Comparison of ENCODE assay signal across 34 cellular contexts in genomic region chr3:41196499-41197410, GRCh38.
"Had no signal": no experiment of that assay in that cellular context is flagged by ENCODE, and none has a peak within 500 bp of the region (broad histone marks: within the 10 kb centered on the region; RNA-seq: fewer than 3 reads in every experiment).

No MANE protein-coding gene starts in this region.

- H3K27ac Mint-ChIP-seq: activated CD4-positive, alpha-beta T cell treated with anti-CD3 and anti-CD28 coated beads for 36 hours; activated CD4-positive, alpha-beta T cell treated with anti-CD3 and anti-CD28 coated beads, Interleukin-2, amount 10 ng/mL, durations not matched to agents 7 days and 5 days; activated CD8-positive, alpha-beta T cell treated with anti-CD3 and anti-CD28 coated beads, Interleukin-2, amount 10 ng/mL, durations not matched to agents 7 days and 5 days; activated naive CD4-positive, alpha-beta T cell treated with anti-CD3 and anti-CD28 coated beads, Interleukin-2, amount 10 ng/mL, durations not matched to agents 7 days and 5 days; activated naive CD8-positive, alpha-beta T cell; activated naive CD8-positive, alpha-beta T cell treated with anti-CD3 and anti-CD28 coated beads, Interleukin-2, amount 50 U/mL, for 24 hours; activated T-cell treated with anti-CD3 and anti-CD28 coated beads, Interleukin-2, amount 50 U/mL, for 24 hours; activated T-helper 1 cell treated with anti-CD3 and anti-CD28 coated beads, Interleukin-12 subunit alpha, Interleukin-12 subunit beta, Interleukin-2, Interleukin-4 antibody, amounts not matched to agents 30 ng/mL and 10 ng/mL and 1 ng/mL, durations not matched to agents 14 hours and 24 hours and 36 hours; T-helper 1 cell treated with Interleukin-12 subunit alpha and Interleukin-12 subunit beta and Interleukin-4 antibody, amounts not matched to agents 30 μg/mL and 1 μg/mL, for 36 hours; T-helper 2 cell treated with Interferon-gamma antibody and Interleukin-4, amounts not matched to agents 5 μg/mL and 100 μg/mL, for 36 hours; WTC11 had no signal

- H3K27me3 ChIP-seq: cardiac muscle cell, Peyer's patch had no signal

- H3K9me3 Mint-ChIP-seq: activated CD4-positive, alpha-beta T cell treated with anti-CD3 and anti-CD28 coated beads, Interleukin-2, amount 10 ng/mL, durations not matched to agents 7 days and 5 days; activated naive CD4-positive, alpha-beta T cell treated with anti-CD3 and anti-CD28 coated beads, Interleukin-2, amount 10 ng/mL, durations not matched to agents 7 days and 5 days; activated naive CD8-positive, alpha-beta T cell treated with anti-CD3 and anti-CD28 coated beads, Interleukin-2, amount 50 U/mL, for 24 hours; activated T-cell treated with anti-CD3 and anti-CD28 coated beads, Interleukin-2, amount 50 U/mL, for 24 hours; activated T-helper 1 cell treated with anti-CD3 and anti-CD28 coated beads, Interleukin-12 subunit alpha, Interleukin-12 subunit beta, Interleukin-2, Interleukin-4 antibody, amounts not matched to agents 30 ng/mL and 10 ng/mL and 1 ng/mL, durations not matched to agents 14 hours and 24 hours and 36 hours; central memory CD8-positive, alpha-beta T cell; T-helper 1 cell treated with Interleukin-12 subunit alpha and Interleukin-12 subunit beta and Interleukin-4 antibody, amounts not matched to agents 30 μg/mL and 1 μg/mL, for 36 hours; T-helper 2 cell treated with Interferon-gamma antibody and Interleukin-4, amounts not matched to agents 5 μg/mL and 100 μg/mL, for 36 hours; WTC11 had no signal

- H3K4me3 Mint-ChIP-seq: activated CD4-positive, alpha-beta T cell treated with anti-CD3 and anti-CD28 coated beads for 36 hours; activated CD4-positive, alpha-beta T cell treated with anti-CD3 and anti-CD28 coated beads, Interleukin-2, amount 10 ng/mL, durations not matched to agents 7 days and 5 days; activated CD8-positive, alpha-beta T cell treated with anti-CD3 and anti-CD28 coated beads, Interleukin-2, amount 10 ng/mL, durations not matched to agents 7 days and 5 days; activated naive CD4-positive, alpha-beta T cell treated with anti-CD3 and anti-CD28 coated beads, Interleukin-2, amount 10 ng/mL, durations not matched to agents 7 days and 5 days; activated naive CD8-positive, alpha-beta T cell; activated naive CD8-positive, alpha-beta T cell treated with anti-CD3 and anti-CD28 coated beads, Interleukin-2, amount 50 U/mL, for 24 hours; activated T-cell treated with anti-CD3 and anti-CD28 coated beads, Interleukin-2, amount 50 U/mL, for 24 hours; central memory CD8-positive, alpha-beta T cell; T-helper 1 cell treated with Interleukin-12 subunit alpha and Interleukin-12 subunit beta and Interleukin-4 antibody, amounts not matched to agents 30 μg/mL and 1 μg/mL, for 36 hours; T-helper 2 cell treated with Interferon-gamma antibody and Interleukin-4, amounts not matched to agents 5 μg/mL and 100 μg/mL, for 36 hours had no signal

- H3K36me3 Mint-ChIP-seq: activated naive CD8-positive, alpha-beta T cell; WTC11 had no signal

- H3K36me3 ChIP-seq: cardiac muscle cell, Peyer's patch had no signal

- DNase-seq: activated CD4-positive, alpha-beta T cell treated with anti-CD3 and anti-CD28 coated beads for 36 hours; activated CD4-positive, alpha-beta T cell treated with anti-CD3 and anti-CD28 coated beads, Interleukin-2, amount 10 ng/mL, durations not matched to agents 7 days and 5 days; activated CD4-positive, alpha-beta T cell treated with anti-CD3 and anti-CD28 coated beads, Interleukin-2, amount 50 U/mL, for 48 hours; activated CD8-positive, alpha-beta T cell treated with anti-CD3 and anti-CD28 coated beads, Interleukin-2, amount 10 ng/mL, durations not matched to agents 7 days and 5 days; activated gamma-delta T cell treated with Interleukin-2 at 50 U/mL for 16 hours; activated naive CD4-positive, alpha-beta T cell treated with anti-CD3 and anti-CD28 coated beads, Interleukin-2, amount 10 ng/mL, durations not matched to agents 7 days and 5 days; activated naive CD8-positive, alpha-beta T cell treated with anti-CD3 and anti-CD28 coated beads, Interleukin-2, amount 50 U/mL, for 24 hours; activated T-cell treated with anti-CD3 and anti-CD28 coated beads, Interleukin-2, amount 50 U/mL, for 24 hours; anterior cingulate cortex; MM.1S; MV-4-11; NCI-H1092; NCI-H1436; NCI-H1694; NCI-H2029 treated with DMSO at 0.1 percent for 48 hours; NCI-H2107; NCI-H2171; NCI-H226; NCI-H446 treated with DMSO at 0.1 percent for 48 hours; PC-3; Peyer's patch; RPMI8226; SHP77 treated with DMSO at 0.1 percent for 48 hours; SK-N-SH had no signal

- H3K4me3 ChIP-seq: cardiac muscle cell, Peyer's patch, SJSA1 had no signal

- H3K27me3 Mint-ChIP-seq: central memory CD8-positive, alpha-beta T cell had no signal

- ATAC-seq: activated CD4-positive, alpha-beta T cell treated with anti-CD3 and anti-CD28 coated beads for 36 hours; activated CD4-positive, CD25-positive, alpha-beta regulatory T cell treated with anti-CD3 and anti-CD28 coated beads, Interleukin-2, amount 50 U/mL, for 24 hours; activated CD8-positive, alpha-beta T cell treated with anti-CD3 and anti-CD28 coated beads, Interleukin-2, amount 10 ng/mL, durations not matched to agents 7 days and 5 days; activated naive CD8-positive, alpha-beta T cell treated with anti-CD3 and anti-CD28 coated beads, Interleukin-2, amount 50 U/mL, for 24 hours; PC-3; WTC11 had no signal

- H3K9ac ChIP-seq: KMS-11, SK-N-SH had no signal

- H3K9me3 ChIP-seq: Peyer's patch, SJSA1, SK-N-SH had no signal

- H3K27ac ChIP-seq: cardiac muscle cell, KMS-11, Peyer's patch, SJSA1 had no signal

- H3K4me2 ChIP-seq: KMS-11, SK-N-SH had no signal
